In genomic region chr4:772118-772517, GRCh38 we compare ENCODE assay signal across 1 cellular context.
TF ChIP-seq lines count a peak whose summit lies in the region.

No MANE protein-coding gene starts in this region.

TF ChIP-seq in HepG2, 621 proteins besides CTCF, POLR2A, EP300 and RAD21 (continued from another document):
- no peak for TF ChIP-seq ZNF646 (CRISPR knock-in tag; IDR thresholded peaks at IDR 0.05)
- no peak for TF ChIP-seq ZNF616 (CRISPR knock-in tag; IDR thresholded peaks at IDR 0.05; ENCODE audit: low read depth)
- no peak for TF ChIP-seq KDM4B (CRISPR knock-in tag; IDR thresholded peaks at IDR 0.05)
- no peak for TF ChIP-seq DZIP1 (CRISPR knock-in tag; IDR thresholded peaks at IDR 0.05)
- no peak for TF ChIP-seq ZNF746 (CRISPR knock-in tag; IDR thresholded peaks at IDR 0.05)
- TF ChIP-seq FOXC1 (CRISPR knock-in tag; IDR thresholded peaks at IDR 0.05; ENCODE audit: borderline replicate concordance): no peak
- no peak for TF ChIP-seq SALL2 (CRISPR knock-in tag; IDR thresholded peaks at IDR 0.05)
- TF ChIP-seq RBAK (CRISPR knock-in tag; IDR thresholded peaks at IDR 0.05): no peak
- no peak for TF ChIP-seq YY1 (IDR thresholded peaks at IDR 0.05; ENCODE audit: insufficient read depth, insufficient replicate concordance, low read depth, low read length)
- TF ChIP-seq ZEB1 (IDR thresholded peaks at IDR 0.05; ENCODE audit: insufficient replicate concordance, low read depth): no peak
- no peak for TF ChIP-seq HOXA5 (CRISPR knock-in tag; IDR thresholded peaks at IDR 0.05)
